7 cellular contexts compared by ENCODE assay signal in genomic region chr11:64861227-64861970, GRCh38. TPM values are rescaled to one million over a fixed set of nuclear protein-coding genes. Genes with fewer than 3 reads are reported as not detected.
DNase-seq lines count a peak whose midpoint lies in the region; ATAC-seq, FAIRE-seq and TF ChIP-seq lines count a peak whose summit lies in the region.

No MANE protein-coding gene starts in this region.

- peak; percentile 14 to 37; a peak in 2 of 4 replicates for TF ChIP-seq CTCF in GM23338 (conservative IDR thresholded peaks at IDR 0.05; ENCODE audit: low read depth in 2 of 2)
- no peak for TF ChIP-seq CTCF in OCI-LY3 (IDR thresholded peaks at IDR 0.05; ENCODE audit: low read depth, low read length)

- H3K27me3 ChIP-seq in GM23338 (ENCODE audit: insufficient read depth) (no peaks in the 10 kb centered on the region), OCI-LY3 (ENCODE audit: low read depth, low read length) (no peaks in the 10 kb centered on the region)

- H3K36me3 ChIP-seq in GM23338 (ENCODE audit: insufficient read depth) (no peaks in the 10 kb centered on the region), OCI-LY3 (replicated peaks; ENCODE audit: low read depth, low read length) (peaks cover 24% of the 10 kb centered on the region)

- no peaks in the 10 kb centered on the region for H3K9me2 ChIP-seq in GM23338 (ENCODE audit: insufficient read depth)

- no peak overlapping the region for H3K4me3 Mint-ChIP-seq in GM23338
- peak overlapping the region; percentile 82 for H3K4me3 Mint-ChIP-seq in central memory CD8-positive, alpha-beta T cell
- H3K4me3 Mint-ChIP-seq in stimulated activated memory B cell treated with anti-CD40 and anti-IgM and Interleukin-4, amounts not matched to agents 10 μg/mL and 1 μg/mL and 100 μg/mL, for 72 hours = peak overlapping the region; percentile 38

- no peak overlapping the region for H3K9ac ChIP-seq in OCI-LY3 (ENCODE audit: low read length)

- ATAC-seq in GM23338 = peak; percentile 34
- no peak for ATAC-seq in central memory CD8-positive, alpha-beta T cell (replicated peaks; ENCODE audit: extremely low read depth, poor library complexity, severe bottlenecking)
- ATAC-seq in stimulated activated memory B cell treated with anti-CD40 and anti-IgM and Interleukin-4, amounts not matched to agents 10 μg/mL and 1 μg/mL and 100 μg/mL, for 72 hours = no peak

- no peak overlapping the region for H2AFZ ChIP-seq in GM23338
- H2AFZ ChIP-seq in OCI-LY3 (ENCODE audit: low read depth, low read length) = no peak overlapping the region

- H3K4me2 ChIP-seq in GM23338 (no peak overlapping the region), OCI-LY3 (ENCODE audit: low read length) (peak overlapping the region; percentile 50)

- peaks cover 4% of the 10 kb centered on the region for H3K27me3 Mint-ChIP-seq in GM23338 (ENCODE audit: insufficient read depth, low read depth, poor library complexity)
- no peaks in the 10 kb centered on the region for H3K27me3 Mint-ChIP-seq in central memory CD8-positive, alpha-beta T cell
- no peaks in the 10 kb centered on the region for H3K27me3 Mint-ChIP-seq in stimulated activated memory B cell treated with anti-CD40 and anti-IgM and Interleukin-4, amounts not matched to agents 10 μg/mL and 1 μg/mL and 100 μg/mL, for 72 hours

- peaks cover 5% of the 10 kb centered on the region; the same call in 1 of the 2 replicates for H3K9me3 ChIP-seq in OCI-LY3 (ENCODE audit: insufficient read depth, low read length)

- H3K27ac Mint-ChIP-seq in GM23338 = no peak overlapping the region
- H3K27ac Mint-ChIP-seq in central memory CD8-positive, alpha-beta T cell (ENCODE audit: low read depth) = peak overlapping the region; percentile 94
- peak overlapping the region; percentile 91 for H3K27ac Mint-ChIP-seq in stimulated activated memory B cell treated with anti-CD40 and anti-IgM and Interleukin-4, amounts not matched to agents 10 μg/mL and 1 μg/mL and 100 μg/mL, for 72 hours

- H3K36me3 Mint-ChIP-seq in GM23338 (ENCODE audit: low read depth) = no peaks in the 10 kb centered on the region; the same call in 2 of the 3 replicates
- H3K36me3 Mint-ChIP-seq in central memory CD8-positive, alpha-beta T cell (ENCODE audit: insufficient read depth) = peaks cover 44% of the 10 kb centered on the region
- peaks cover 38% of the 10 kb centered on the region for H3K36me3 Mint-ChIP-seq in stimulated activated memory B cell treated with anti-CD40 and anti-IgM and Interleukin-4, amounts not matched to agents 10 μg/mL and 1 μg/mL and 100 μg/mL, for 72 hours

- H3K79me2 ChIP-seq in GM23338 (replicated peaks; ENCODE audit: insufficient read depth) (peaks cover 20% of the 10 kb centered on the region), OCI-LY3 (ENCODE audit: low read length) (peaks cover 68% of the 10 kb centered on the region)

- 0 out of 2 replicates have a peak, but pooled peaks cover 4% of the 10 kb centered on the region for H3F3A ChIP-seq in GM23338 (replicated peaks; ENCODE audit: low read depth)

- H3K4me1 Mint-ChIP-seq in GM23338 = peaks cover 18% of the 10 kb centered on the region
- H3K4me1 Mint-ChIP-seq in central memory CD8-positive, alpha-beta T cell = peaks cover 73% of the 10 kb centered on the region
- H3K4me1 Mint-ChIP-seq in stimulated activated memory B cell treated with anti-CD40 and anti-IgM and Interleukin-4, amounts not matched to agents 10 μg/mL and 1 μg/mL and 100 μg/mL, for 72 hours = peaks cover 87% of the 10 kb centered on the region

- H3K4me3 ChIP-seq in GM23338 (no peak overlapping the region), OCI-LY3 (ENCODE audit: low read length) (peak overlapping the region; percentile 9; the same call in 1 of the 2 replicates)

- H3K27ac ChIP-seq in GM23338 (ENCODE audit: low read depth) (no peak overlapping the region), OCI-LY3 (ENCODE audit: low read length) (peak overlapping the region; percentile 19)

- FAIRE-seq in frontal cortex (lab: Jason Lieb, UNC) = no peak

- H3K9me3 Mint-ChIP-seq in GM23338 = no peaks in the 10 kb centered on the region
- no peaks in the 10 kb centered on the region for H3K9me3 Mint-ChIP-seq in central memory CD8-positive, alpha-beta T cell
- H3K9me3 Mint-ChIP-seq in stimulated activated memory B cell treated with anti-CD40 and anti-IgM and Interleukin-4, amounts not matched to agents 10 μg/mL and 1 μg/mL and 100 μg/mL, for 72 hours = peaks cover 2% of the 10 kb centered on the region

- DNase-seq in GM23338 (ENCODE audit: low spot score) = no peak
- no peak for DNase-seq in central memory CD8-positive, alpha-beta T cell (ENCODE audit: low spot score in 2 of 2)
- DNase-seq in DMS153 (lab: John Stamatoyannopoulos, UW) = no peak
- no peak for DNase-seq in activated CD8-positive, alpha-beta memory T cell treated with anti-CD3 and anti-CD28 coated beads for 24 hours
- no peak for DNase-seq in frontal cortex (ENCODE audit: low spot score in 2 of 2)

- H3K4me1 ChIP-seq in GM23338 (ENCODE audit: insufficient read depth) (peaks cover 23% of the 10 kb centered on the region), OCI-LY3 (ENCODE audit: low read length) (peaks cover 85% of the 10 kb centered on the region)

- H4K20me1 ChIP-seq in GM23338 (replicated peaks; ENCODE audit: insufficient read depth) (no peaks in the 10 kb centered on the region), OCI-LY3 (ENCODE audit: insufficient read depth, low read length) (peaks cover 33% of the 10 kb centered on the region)

TF ChIP-seq in GM23338, 12 proteins besides CTCF, POLR2A, EP300 and RAD21:
- TF ChIP-seq CREB1 (CRISPR knock-in tag; IDR thresholded peaks at IDR 0.05; ENCODE audit: low read depth) (no peak), EZH2 (IDR thresholded peaks at IDR 0.05; ENCODE audit: low read depth, unreplicated experiment) (no peak), ETS1 (IDR thresholded peaks at IDR 0.05) (no peak)

RNA-seq across cellular contexts. Expression of gene CDC42BPG, which starts 16.9 kb away (rescaled TPM):
- 10.1 and 11.6 TPM in 2 replicates for total RNA-seq in GM23338 (2014; rRNA removed; shearing (Covaris generic))
- polyA plus RNA-seq in GM23338 (2016; fragmentation: Nextera tagmentation; extraction: Ambion mirVana) = 1.8 and 2.3 TPM in 2 replicates
- total RNA-seq in frontal cortex = under 0.01 TPM

RNA-seq across cellular contexts. Expression of gene EHD1, which starts 17.0 kb away (rescaled TPM):
- total RNA-seq in GM23338 (2014; rRNA removed; shearing (Covaris generic)) = 43.8 and 69.7 TPM in 2 replicates
- polyA plus RNA-seq in GM23338 (2016; fragmentation: Nextera tagmentation; extraction: Ambion mirVana) = 16.7 and 16.9 TPM in 2 replicates
- total RNA-seq in frontal cortex = 23.6 TPM

RNA-seq across cellular contexts. Expression of gene MEN1, which starts 51.0 kb away (rescaled TPM):
- 38.9 and 45.2 TPM in 2 replicates for total RNA-seq in GM23338 (2014; rRNA removed; shearing (Covaris generic))
- 27.2 and 31.6 TPM in 2 replicates for polyA plus RNA-seq in GM23338 (2016; fragmentation: Nextera tagmentation; extraction: Ambion mirVana)
- 11.8 TPM for total RNA-seq in frontal cortex

RNA-seq across cellular contexts. Expression of gene ATG2A, which starts 55.6 kb away (rescaled TPM):
- total RNA-seq in GM23338 (2014; rRNA removed; shearing (Covaris generic)) = 26.2 and 31.7 TPM in 2 replicates
- polyA plus RNA-seq in GM23338 (2016; fragmentation: Nextera tagmentation; extraction: Ambion mirVana) = 8.7 and 9.2 TPM in 2 replicates
- 7.3 TPM for total RNA-seq in frontal cortex

RNA-seq across cellular contexts. Expression of gene MAP4K2, which starts 58.4 kb away (rescaled TPM):
- total RNA-seq in GM23338 (2014; rRNA removed; shearing (Covaris generic)) = 32.3 and 42.6 TPM in 2 replicates
- 9.9 and 11.2 TPM in 2 replicates for polyA plus RNA-seq in GM23338 (2016; fragmentation: Nextera tagmentation; extraction: Ambion mirVana)
- 7.3 TPM for total RNA-seq in frontal cortex

Comparison
In these comparisons a context has a peak if more than half of its experiments do, and no peak if none do; other contexts are left out.
1. RNA of gene CDC42BPG, which starts 16.9 kb away (total RNA-seq): 10.1 to 11.6 TPM in GM23338; under 0.01 TPM in frontal cortex (single experiment); every median in the first group is over 10 times any median in the second.